Comparison of ENCODE assay signal across 1 cellular context in genomic region chr1:41455479-41456271, GRCh38.
TF ChIP-seq lines count a peak whose summit lies in the region.

No MANE protein-coding gene starts in this region.

TF ChIP-seq in GM23338, 12 proteins besides CTCF, POLR2A, EP300 and RAD21 (continued from another document):
- TF ChIP-seq REST (IDR thresholded peaks at IDR 0.05; ENCODE audit: unreplicated experiment) = no peak
- no peak for TF ChIP-seq ZNF331 (CRISPR knock-in tag; IDR thresholded peaks at IDR 0.05; ENCODE audit: low read depth)
- no peak for TF ChIP-seq ZNF114 (CRISPR knock-in tag; IDR thresholded peaks at IDR 0.05)
- TF ChIP-seq JUNB (IDR thresholded peaks at IDR 0.05; ENCODE audit: unreplicated experiment) = no peak
- no peak for TF ChIP-seq CREB1 (CRISPR knock-in tag; IDR thresholded peaks at IDR 0.05; ENCODE audit: low read depth)
- no peak for TF ChIP-seq EZH2 (IDR thresholded peaks at IDR 0.05; ENCODE audit: low read depth, unreplicated experiment)
- no peak for TF ChIP-seq STAT1 (IDR thresholded peaks at IDR 0.05; ENCODE audit: unreplicated experiment)
- no peak for TF ChIP-seq ETS1 (IDR thresholded peaks at IDR 0.05)
